ENCODE assay signal across 23 cellular contexts in the genomic region with DNA sequence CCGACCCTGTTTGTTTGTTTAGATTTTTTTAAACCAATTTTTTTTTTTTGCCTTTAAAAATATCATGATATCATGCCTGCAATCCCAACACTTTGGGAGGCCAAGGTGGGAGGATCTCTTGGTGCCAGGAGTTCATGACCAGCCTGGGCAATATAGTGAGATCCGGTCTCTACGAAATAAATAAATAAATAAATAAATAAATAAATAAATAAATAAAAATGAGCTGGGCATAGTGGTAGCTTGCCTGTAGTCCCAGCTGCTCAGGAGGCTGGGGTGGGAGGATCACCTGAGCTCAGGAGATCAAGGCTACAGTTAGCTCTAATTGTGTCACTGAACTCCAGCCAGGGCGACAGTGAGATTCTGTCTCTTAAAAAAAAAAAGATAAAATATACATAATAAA. TPM values are rescaled to one million over a fixed set of nuclear protein-coding genes. Genes with fewer than 3 reads are reported as not detected.
A peak's percentile ranks its signal among the peaks of the same experiment; 100 is the strongest.
DNase-seq lines count a peak whose midpoint lies in the region; ATAC-seq, FAIRE-seq and TF ChIP-seq lines count a peak whose summit lies in the region.
"Had no signal": no experiment of that assay in that cellular context is flagged by ENCODE, and none has a peak within 500 bp of the region (broad histone marks: within the 10 kb centered on the region; RNA-seq: fewer than 3 reads in every experiment).

No MANE protein-coding gene starts in this region.

- H3K4me1 ChIP-seq in right atrium auricular region: no peaks in the 10 kb centered on the region
- H3K4me1 ChIP-seq: BE2C; BLaER1 treated with 17β-estradiol and CSF1 and Interleukin-3, amounts not matched to agents 10 nM and 100 nM had no signal

- H3K9me3 ChIP-seq in right atrium auricular region: peaks cover 0 to 7% of the 10 kb centered on the region in 2 donors
- H3K9me3 ChIP-seq: BLaER1 treated with 17β-estradiol and CSF1 and Interleukin-3, amounts not matched to agents 10 nM and 100 nM had no signal

- FAIRE-seq in frontal cortex (lab: Jason Lieb, UNC): no peak
- FAIRE-seq: A204.1, D721Med had no signal

- intact Hi-C loops in Right ventricle myocardium inferior (cut with DNase I): no loop called here

- peaks cover 18 to 31% of the 10 kb centered on the region in 2 donors for H3K27me3 ChIP-seq in right atrium auricular region

- no peak overlapping the region for H3K27ac ChIP-seq in right atrium auricular region
- H3K27ac ChIP-seq: 22Rv1; BLaER1 treated with 17β-estradiol and CSF1 and Interleukin-3, amounts not matched to agents 10 nM and 100 nM had no signal

- DNase-seq in right atrium auricular region (ENCODE audit: low spot score): peak; percentile 11
- DNase-seq in Right ventricle myocardium inferior (ENCODE audit: missing footprints): no peak
- DNase-seq in ecto neural progenitor cell (ENCODE audit: low spot score): peak; percentile 9
- peak; percentile 14 for DNase-seq in islet precursor cell
- no peak for DNase-seq in frontal cortex (ENCODE audit: low spot score in 2 of 2)
- DNase-seq: ACHN; AML-193; BE2C; CD4-positive, alpha-beta T cell; CD8-positive, alpha-beta memory T cell; DMS 273 treated with DMSO at 0.1 percent for 48 hours; DMS79; EL; GDM1; GOT3; HCEC 1CT had no signal

- H3K36me3 ChIP-seq in right atrium auricular region: no peaks in the 10 kb centered on the region
- H3K36me3 ChIP-seq: BE2C; BLaER1 treated with 17β-estradiol and CSF1 and Interleukin-3, amounts not matched to agents 10 nM and 100 nM had no signal

- no peak for TF ChIP-seq CTCF in right atrium auricular region (IDR thresholded peaks at IDR 0.05)

- H3K4me3 ChIP-seq in right atrium auricular region: no peak overlapping the region
- H3K4me3 ChIP-seq: BLaER1 treated with 17β-estradiol and CSF1 and Interleukin-3, amounts not matched to agents 10 nM and 100 nM; GM12878 had no signal

- no peak for ATAC-seq in Right ventricle myocardium inferior
- no peak for ATAC-seq in HG03342 (IDR thresholded peaks at IDR 0.05; ENCODE audit: unreplicated experiment)
- ATAC-seq in HG02840 (IDR thresholded peaks at IDR 0.05; ENCODE audit: low FRiP score, unreplicated experiment): no peak
- ATAC-seq: GM12878 had no signal

RNA-seq across cellular contexts. Expression of gene IGF2BP1, which starts 8.1 kb away (rescaled TPM):
- total RNA-seq in right atrium auricular region: not detected
- total RNA-seq in Right ventricle myocardium inferior: not detected
- total RNA-seq in frontal cortex: 0.82 TPM
- total RNA-seq: CD4-positive, alpha-beta T cell had no signal

RNA-seq across cellular contexts. Expression of gene GIP, which starts 20.7 kb away (rescaled TPM):
- total RNA-seq in right atrium auricular region: not detected
- total RNA-seq in Right ventricle myocardium inferior: not detected
- total RNA-seq in frontal cortex: not detected
- total RNA-seq: CD4-positive, alpha-beta T cell; CD8-positive, alpha-beta memory T cell; GM12878 had no signal

RNA-seq across cellular contexts. Expression of gene SNF8, which starts 44.5 kb away (rescaled TPM):
- total RNA-seq in right atrium auricular region (10 to 100 TPM; 67.2 to 91.6 TPM), Right ventricle myocardium inferior (104 TPM), frontal cortex (43.6 TPM)

Comparison
In these comparisons a context has a peak if more than half of its experiments do, and no peak if none do; other contexts are left out.
1. DNase-seq: peak in right atrium auricular region (single experiment), ecto neural progenitor cell (single experiment) and islet precursor cell (single experiment); none in Right ventricle myocardium inferior (single experiment) and frontal cortex (0 of 2).